Comparison of ENCODE assay signal across 12 cellular contexts in the genomic region with DNA sequence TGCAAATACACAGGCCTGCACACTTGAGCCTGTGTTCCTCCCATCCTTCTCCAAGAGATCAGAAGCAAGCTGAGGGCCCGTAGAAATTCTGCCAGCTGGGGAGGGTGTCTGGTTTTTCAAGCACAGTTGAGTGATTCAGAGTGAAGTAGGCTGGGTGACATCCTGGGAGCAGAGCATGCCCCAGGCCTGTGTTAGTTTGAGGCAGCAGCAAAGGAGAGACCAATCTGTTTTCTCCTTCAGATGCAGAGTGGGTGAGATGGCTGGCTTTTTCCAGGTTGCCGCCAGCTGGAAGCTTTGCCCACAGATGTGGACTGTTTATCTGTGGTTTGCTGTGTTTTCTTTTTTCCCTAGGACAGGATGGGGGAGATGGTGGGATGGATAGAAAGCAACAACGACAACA.
DNase-seq lines count a peak whose midpoint lies in the region; ATAC-seq, FAIRE-seq and TF ChIP-seq lines count a peak whose summit lies in the region.
"Had no signal": no experiment of that assay in that cellular context is flagged by ENCODE, and none has a peak within 500 bp of the region (broad histone marks: within the 10 kb centered on the region; RNA-seq: fewer than 3 reads in every experiment).

No MANE protein-coding gene starts in this region.

- peaks cover 19% of the 10 kb centered on the region for H3K4me1 Mint-ChIP-seq in activated naive CD8-positive, alpha-beta T cell (ENCODE audit: low read depth)
- peaks cover 30% of the 10 kb centered on the region for H3K4me1 Mint-ChIP-seq in activated naive CD8-positive, alpha-beta T cell treated with anti-CD3 and anti-CD28 coated beads, Interleukin-2, amount 50 U/mL, for 24 hours
- peaks cover 21 to 30% of the 10 kb centered on the region in 2 donors for H3K4me1 Mint-ChIP-seq in natural killer cell

- no peak overlapping the region for H3K4ac ChIP-seq in mesenchymal stem cell (ENCODE audit: low read depth in 1 of 2, low read length in 2 of 2)

- H4K91ac ChIP-seq in mesenchymal stem cell (ENCODE audit: low read length): no peak overlapping the region

- no peak for TF ChIP-seq POLR2A in thyroid gland (IDR thresholded peaks at IDR 0.05)

- H4K8ac ChIP-seq in mesenchymal stem cell (ENCODE audit: low read length): no peak overlapping the region

- H3K4me3 ChIP-seq in brain microvascular endothelial cell (ENCODE audit: low read depth, low read length) (no peak overlapping the region), mesenchymal stem cell (ENCODE audit: insufficient read depth in 1 of 2, low read depth in 1 of 2, low read length in 2 of 2) (no peak overlapping the region), thyroid gland (replicated peaks in 1 of 3) (no peak overlapping the region)

- H3K4me1 ChIP-seq in mesenchymal stem cell (ENCODE audit: control insufficient read depth, insufficient read depth, low read depth, low read length) (peaks cover 12% of the 10 kb centered on the region), thyroid gland (peaks cover 14 to 15% of the 10 kb centered on the region in 2 donors)

- H3K4me3 Mint-ChIP-seq in activated naive CD8-positive, alpha-beta T cell: no peak overlapping the region
- H3K4me3 Mint-ChIP-seq in activated naive CD8-positive, alpha-beta T cell treated with anti-CD3 and anti-CD28 coated beads, Interleukin-2, amount 50 U/mL, for 24 hours: no peak overlapping the region
- H3K4me3 Mint-ChIP-seq in natural killer cell: no peak overlapping the region

- no peak overlapping the region for H2BK15ac ChIP-seq in mesenchymal stem cell (ENCODE audit: low read depth, poor library complexity, severe bottlenecking)

- H3K14ac ChIP-seq in mesenchymal stem cell (ENCODE audit: low read length in 2 of 2): no peak overlapping the region

- no peak overlapping the region for H3K18ac ChIP-seq in mesenchymal stem cell (ENCODE audit: low read depth in 1 of 2, low read length in 2 of 2)

- intact Hi-C loops in thyroid gland (cut with DNase I): no loop called here
- intact Hi-C loops in natural killer cell (cut with micrococcal nuclease): no loop called here

- no peak overlapping the region for H3K9ac ChIP-seq in mesenchymal stem cell (ENCODE audit: low read length)

- H3K4me2 ChIP-seq in mesenchymal stem cell (ENCODE audit: low read length, poor library complexity, severe bottlenecking): peak overlapping the region; percentile 12

- H3K27ac Mint-ChIP-seq in activated naive CD8-positive, alpha-beta T cell: peak overlapping the region; percentile 8
- H3K27ac Mint-ChIP-seq in activated naive CD8-positive, alpha-beta T cell treated with anti-CD3 and anti-CD28 coated beads, Interleukin-2, amount 50 U/mL, for 24 hours: no peak overlapping the region
- H3K27ac Mint-ChIP-seq in natural killer cell: no peak overlapping the region

- TF ChIP-seq CTCF in brain microvascular endothelial cell (IDR thresholded peaks at IDR 0.05; ENCODE audit: low read depth, low read length, missing control alignments) (no peak), thyroid gland (IDR thresholded peaks at IDR 0.05) (no peak), natural killer cell (IDR thresholded peaks at IDR 0.05) (no peak)

- H3K27me3 ChIP-seq in brain microvascular endothelial cell (replicated peaks): no peaks in the 10 kb centered on the region
- no peaks in the 10 kb centered on the region for H3K27me3 ChIP-seq in mesenchymal stem cell (ENCODE audit: control insufficient read depth in 1 of 2, insufficient read depth in 1 of 2, low read length in 2 of 2)
- H3K27me3 ChIP-seq in thyroid gland: no peaks in the 10 kb centered on the region

- H3K79me1 ChIP-seq in mesenchymal stem cell (replicated peaks; ENCODE audit: low read length, poor library complexity, severe bottlenecking): peaks cover 2% of the 10 kb centered on the region

- H2BK5ac ChIP-seq in mesenchymal stem cell (ENCODE audit: low read depth, low read length, poor library complexity, severe bottlenecking): no peak overlapping the region

- peaks cover 45% of the 10 kb centered on the region for H3K36me3 Mint-ChIP-seq in activated naive CD8-positive, alpha-beta T cell
- H3K36me3 Mint-ChIP-seq in activated naive CD8-positive, alpha-beta T cell treated with anti-CD3 and anti-CD28 coated beads, Interleukin-2, amount 50 U/mL, for 24 hours (ENCODE audit: low read depth): peaks cover 64% of the 10 kb centered on the region
- H3K36me3 Mint-ChIP-seq in natural killer cell: peaks cover 5% of the 10 kb centered on the region

- no peak for FAIRE-seq in HTR-8/SVneo (lab: Jason Lieb, UNC)

- no peak for ATAC-seq in activated naive CD8-positive, alpha-beta T cell treated with anti-CD3 and anti-CD28 coated beads, Interleukin-2, amount 50 U/mL, for 24 hours
- ATAC-seq in natural killer cell: no peak

- no peak for DNase-seq in activated naive CD8-positive, alpha-beta T cell treated with anti-CD3 and anti-CD28 coated beads, Interleukin-2, amount 50 U/mL, for 24 hours
- DNase-seq in brain microvascular endothelial cell (peak; percentile 53), mesenchymal stem cell (peak; percentile 79), thyroid gland (peak; percentile 73 to 82), NCI-H524 (lab: John Stamatoyannopoulos, UW) (no peak), HTR-8/SVneo (ENCODE audit: insufficient read length, low spot score) (no peak), natural killer cell (no peak)
- DNase-seq: activated CD4-positive, alpha-beta T cell treated with anti-CD3 and anti-CD28 coated beads for 48 hours; activated naive CD4-positive, alpha-beta T cell treated with Interleukin-2 at 50 U/mL for 16 hours; NCI-H526 had no signal

- H3K27ac ChIP-seq in brain microvascular endothelial cell (no peak overlapping the region), mesenchymal stem cell (ENCODE audit: low read length, poor library complexity, severe bottlenecking) (peak overlapping the region; percentile 34), thyroid gland (peak overlapping the region in 2 of 3 donors; percentile 28 to 60)
- H3K27ac ChIP-seq: epithelial cell of prostate had no signal

- H2BK120ac ChIP-seq in mesenchymal stem cell (ENCODE audit: low read depth, low read length): no peak overlapping the region

- in situ Hi-C loops in brain microvascular endothelial cell (cut with HindIII; ENCODE audit: low pct_ligation_motif_present, low sequenced_read_pairs): no loop called here

- no peaks in the 10 kb centered on the region for H3K9me3 Mint-ChIP-seq in activated naive CD8-positive, alpha-beta T cell (ENCODE audit: low read depth)
- no peaks in the 10 kb centered on the region for H3K9me3 Mint-ChIP-seq in activated naive CD8-positive, alpha-beta T cell treated with anti-CD3 and anti-CD28 coated beads, Interleukin-2, amount 50 U/mL, for 24 hours
- no peaks in the 10 kb centered on the region for H3K9me3 Mint-ChIP-seq in natural killer cell

- no peak overlapping the region for H2BK12ac ChIP-seq in mesenchymal stem cell (ENCODE audit: low read length in 2 of 2)

- 63% methylated on average over 2 of the region's 3 CpGs for WGBS in mesenchymal stem cell
- WGBS in thyroid gland, 2 donors: 48 to 51% methylated on average over 3 of the region's 3 CpGs

- H3K36me3 ChIP-seq in brain microvascular endothelial cell (replicated peaks) (peaks cover 7% of the 10 kb centered on the region), mesenchymal stem cell (ENCODE audit: control insufficient read depth in 1 of 2, insufficient read depth in 2 of 2, low read depth in 1 of 2, low read length in 2 of 2) (peaks cover 21 to 47% of the 10 kb centered on the region in 2 experiments), thyroid gland (peaks cover 0 to 5% of the 10 kb centered on the region in 2 donors)

- no peak overlapping the region for H3K23ac ChIP-seq in mesenchymal stem cell (ENCODE audit: low read length in 2 of 2)

- H3K27me3 Mint-ChIP-seq in activated naive CD8-positive, alpha-beta T cell: no peaks in the 10 kb centered on the region
- H3K27me3 Mint-ChIP-seq in activated naive CD8-positive, alpha-beta T cell treated with anti-CD3 and anti-CD28 coated beads, Interleukin-2, amount 50 U/mL, for 24 hours: no peaks in the 10 kb centered on the region
- no peaks in the 10 kb centered on the region for H3K27me3 Mint-ChIP-seq in natural killer cell (ENCODE audit: low read depth in 2 of 2)

- H3K9me3 ChIP-seq in mesenchymal stem cell (ENCODE audit: control insufficient read depth, low read length): no peaks in the 10 kb centered on the region
- no peaks in the 10 kb centered on the region for H3K9me3 ChIP-seq in thyroid gland

- no peak overlapping the region for H2AK5ac ChIP-seq in mesenchymal stem cell (ENCODE audit: low read length, severe bottlenecking)

- H2AFZ ChIP-seq in mesenchymal stem cell (ENCODE audit: low read depth, low read length): no peak overlapping the region

Comparison
In these comparisons a context has a peak if more than half of its experiments do, and no peak if none do; other contexts are left out.
1. DNase-seq: peak in brain microvascular endothelial cell (single experiment), mesenchymal stem cell (single experiment) and thyroid gland (2 of 2); none in activated naive CD8-positive, alpha-beta T cell treated with anti-CD3 and anti-CD28 coated beads, Interleukin-2, amount 50 U/mL, for 24 hours (single experiment), NCI-H524 (0 of 2), HTR-8/SVneo (single experiment) and natural killer cell (single experiment).